In genomic region chr13:30730526-30730925, GRCh38 we compare ENCODE assay signal across 13 cellular contexts. TPM values are rescaled to one million over a fixed set of nuclear protein-coding genes. Genes with fewer than 3 reads are reported as not detected.
DNase-seq lines count a peak whose midpoint lies in the region; ATAC-seq and TF ChIP-seq lines count a peak whose summit lies in the region.
"Had no signal": no experiment of that assay in that cellular context is flagged by ENCODE, and none has a peak within 500 bp of the region (broad histone marks: within the 10 kb centered on the region; RNA-seq: fewer than 3 reads in every experiment).

No MANE protein-coding gene starts in this region.

- H3K27me3 Mint-ChIP-seq in glutamatergic neuron (ENCODE audit: unreplicated experiment): peaks cover 10% of the 10 kb centered on the region
- H3K27me3 Mint-ChIP-seq: stimulated activated naive CD8-positive, alpha-beta T cell treated with anti-CD3 and anti-CD28 coated beads, Interleukin-15, Interleukin-2, amounts not matched to agents 100 ng/mL and 50 ng/mL, for 24 hours had no signal

- no peaks in the 10 kb centered on the region for H3K9me3 ChIP-seq in skeletal muscle satellite cell (replicated peaks; ENCODE audit: low read length)
- H3K9me3 ChIP-seq: breast epithelium, HAP-1, sigmoid colon had no signal

- peaks cover 17% of the 10 kb centered on the region for H3K4me1 ChIP-seq in skeletal muscle satellite cell (ENCODE audit: control insufficient read depth, insufficient read depth, low read length)
- H3K4me1 ChIP-seq: breast epithelium, HAP-1, sigmoid colon had no signal

- H3K4me3 ChIP-seq in skeletal muscle satellite cell (ENCODE audit: low read length): no peak overlapping the region
- H3K4me3 ChIP-seq: breast epithelium, HAP-1, sigmoid colon had no signal

- no peak for TF ChIP-seq CTCF in glutamatergic neuron (IDR thresholded peaks at IDR 0.05; ENCODE audit: partially characterized antibody, unreplicated experiment)

- peak overlapping the region; percentile 91 for H3K27ac Mint-ChIP-seq in glutamatergic neuron (ENCODE audit: unreplicated experiment)
- H3K27ac Mint-ChIP-seq: stimulated activated naive CD8-positive, alpha-beta T cell treated with anti-CD3 and anti-CD28 coated beads, Interleukin-15, Interleukin-2, amounts not matched to agents 100 ng/mL and 50 ng/mL, for 24 hours had no signal

- no peaks in the 10 kb centered on the region for H3K36me3 ChIP-seq in skeletal muscle satellite cell (ENCODE audit: insufficient read depth, low read length)
- H3K36me3 ChIP-seq: breast epithelium, HAP-1, sigmoid colon had no signal

- peaks cover 16% of the 10 kb centered on the region for H3K9me3 Mint-ChIP-seq in glutamatergic neuron (ENCODE audit: unreplicated experiment)
- H3K9me3 Mint-ChIP-seq: stimulated activated naive CD8-positive, alpha-beta T cell treated with anti-CD3 and anti-CD28 coated beads, Interleukin-15, Interleukin-2, amounts not matched to agents 100 ng/mL and 50 ng/mL, for 24 hours had no signal

- ATAC-seq in GM21515 (IDR thresholded peaks at IDR 0.05; ENCODE audit: unreplicated experiment): no peak

- peaks cover 11% of the 10 kb centered on the region for H3K27me3 ChIP-seq in skeletal muscle satellite cell (ENCODE audit: control insufficient read depth, insufficient read depth, low read length)
- H3K27me3 ChIP-seq: breast epithelium had no signal

- H3K36me3 Mint-ChIP-seq in glutamatergic neuron (ENCODE audit: unreplicated experiment): no peaks in the 10 kb centered on the region

- peaks cover 47% of the 10 kb centered on the region for H3K4me1 Mint-ChIP-seq in glutamatergic neuron (ENCODE audit: low read depth, unreplicated experiment)

- peak in 2 of 3 experiments; percentile 60 to 76 for DNase-seq in NCI-H1417 (lab: John Stamatoyannopoulos, UW)
- DNase-seq in NCI-H82 (lab: John Stamatoyannopoulos, UW): peak; percentile 88
- peak; percentile 75 for DNase-seq in glutamatergic neuron
- DNase-seq in activated CD4-positive, alpha-beta T cell treated with anti-CD3 and anti-CD28 coated beads for 4 hours: no peak
- DNase-seq in NCI-H526 treated with DMSO at 0.1 percent for 48 hours (lab: John Stamatoyannopoulos, UW): no peak
- DNase-seq: activated naive CD4-positive, alpha-beta T cell; NCI-H774; sigmoid colon had no signal

- peak overlapping the region; percentile 43 for H3K4me3 Mint-ChIP-seq in glutamatergic neuron (ENCODE audit: unreplicated experiment)
- H3K4me3 Mint-ChIP-seq: stimulated activated naive CD8-positive, alpha-beta T cell treated with anti-CD3 and anti-CD28 coated beads, Interleukin-15, Interleukin-2, amounts not matched to agents 100 ng/mL and 50 ng/mL, for 24 hours had no signal

- no peak overlapping the region for H3K9ac ChIP-seq in skeletal muscle satellite cell (ENCODE audit: low read depth, low read length)

- H3K4me2 ChIP-seq in skeletal muscle satellite cell (ENCODE audit: low read length): peak overlapping the region; percentile 6

RNA-seq across cellular contexts. Expression of gene ALOX5AP, which starts 4.8 kb away (rescaled TPM):
- total RNA-seq in glutamatergic neuron (ENCODE audit: unreplicated experiment): 0.81 TPM
- 0.44 TPM in 1 of 2 replicates, not detected in the other for total RNA-seq in skeletal muscle satellite cell (2012; rRNA removed)

Comparison
In these comparisons a context has a peak if more than half of its experiments do, and no peak if none do; other contexts are left out.
1. DNase-seq: peak in NCI-H1417 (2 of 3), NCI-H82 (single experiment) and glutamatergic neuron (single experiment); none in activated CD4-positive, alpha-beta T cell treated with anti-CD3 and anti-CD28 coated beads for 4 hours (0 of 2) and NCI-H526 treated with DMSO at 0.1 percent for 48 hours (single experiment).